ENCODE assay signal across 29 cellular contexts in genomic region chr11:11347583-11347982, GRCh38. TPM values are rescaled to one million over a fixed set of nuclear protein-coding genes. Genes with fewer than 3 reads are reported as not detected.
DNase-seq lines count a peak whose midpoint lies in the region; ATAC-seq and TF ChIP-seq lines count a peak whose summit lies in the region.
"Had no signal": no experiment of that assay in that cellular context is flagged by ENCODE, and none has a peak within 500 bp of the region (broad histone marks: within the 10 kb centered on the region; RNA-seq: fewer than 3 reads in every experiment).

No MANE protein-coding gene starts in this region.

- peak overlapping the region; percentile 68 for H3K27ac Mint-ChIP-seq in progenitor cell of endocrine pancreas
- no peak overlapping the region for H3K27ac Mint-ChIP-seq in activated CD4-positive, alpha-beta T cell treated with anti-CD3 and anti-CD28 coated beads, Interleukin-2, amount 10 ng/mL, durations not matched to agents 24 days and 14 days
- H3K27ac Mint-ChIP-seq in activated CD8-positive, alpha-beta T cell treated with anti-CD3 and anti-CD28 coated beads for 36 hours: no peak overlapping the region
- H3K27ac Mint-ChIP-seq: activated CD4-positive, alpha-beta memory T cell treated with anti-CD3 and anti-CD28 coated beads, Interleukin-2, amount 10 ng/mL, durations not matched to agents 7 days and 5 days; activated naive CD4-positive, alpha-beta T cell treated with anti-CD3 and anti-CD28 coated beads for 36 hours; CD14-positive monocyte; H9; T-helper 1 cell treated with Interleukin-12 subunit alpha and Interleukin-12 subunit beta and Interleukin-4 antibody, amounts not matched to agents 30 μg/mL and 1 μg/mL, for 36 hours had no signal

- H3K4me3 Mint-ChIP-seq in progenitor cell of endocrine pancreas (ENCODE audit: low read depth): no peak overlapping the region
- H3K4me3 Mint-ChIP-seq in activated CD4-positive, alpha-beta T cell treated with anti-CD3 and anti-CD28 coated beads, Interleukin-2, amount 10 ng/mL, durations not matched to agents 24 days and 14 days: no peak overlapping the region
- H3K4me3 Mint-ChIP-seq in activated CD8-positive, alpha-beta T cell treated with anti-CD3 and anti-CD28 coated beads for 36 hours: no peak overlapping the region
- H3K4me3 Mint-ChIP-seq: activated CD4-positive, alpha-beta memory T cell treated with anti-CD3 and anti-CD28 coated beads, Interleukin-2, amount 10 ng/mL, durations not matched to agents 7 days and 5 days; activated naive CD4-positive, alpha-beta T cell treated with anti-CD3 and anti-CD28 coated beads for 36 hours; CD14-positive monocyte; H9; neural crest cell; T-helper 1 cell treated with Interleukin-12 subunit alpha and Interleukin-12 subunit beta and Interleukin-4 antibody, amounts not matched to agents 30 μg/mL and 1 μg/mL, for 36 hours had no signal

- no peaks in the 10 kb centered on the region for H3K9me3 Mint-ChIP-seq in progenitor cell of endocrine pancreas (ENCODE audit: low read depth)
- no peaks in the 10 kb centered on the region for H3K9me3 Mint-ChIP-seq in activated CD4-positive, alpha-beta T cell treated with anti-CD3 and anti-CD28 coated beads, Interleukin-2, amount 10 ng/mL, durations not matched to agents 24 days and 14 days
- no peaks in the 10 kb centered on the region for H3K9me3 Mint-ChIP-seq in activated CD8-positive, alpha-beta T cell treated with anti-CD3 and anti-CD28 coated beads for 36 hours
- H3K9me3 Mint-ChIP-seq: activated CD4-positive, alpha-beta memory T cell treated with anti-CD3 and anti-CD28 coated beads, Interleukin-2, amount 10 ng/mL, durations not matched to agents 7 days and 5 days; activated naive CD4-positive, alpha-beta T cell treated with anti-CD3 and anti-CD28 coated beads for 36 hours; H9; neural crest cell; T-helper 1 cell treated with Interleukin-12 subunit alpha and Interleukin-12 subunit beta and Interleukin-4 antibody, amounts not matched to agents 30 μg/mL and 1 μg/mL, for 36 hours had no signal

- peaks cover 5% of the 10 kb centered on the region for H3K4me1 Mint-ChIP-seq in progenitor cell of endocrine pancreas (ENCODE audit: low read depth)
- peaks cover 7% of the 10 kb centered on the region for H3K4me1 Mint-ChIP-seq in activated CD4-positive, alpha-beta T cell treated with anti-CD3 and anti-CD28 coated beads, Interleukin-2, amount 10 ng/mL, durations not matched to agents 24 days and 14 days
- H3K4me1 Mint-ChIP-seq in activated CD8-positive, alpha-beta T cell treated with anti-CD3 and anti-CD28 coated beads for 36 hours (ENCODE audit: low read depth): no peaks in the 10 kb centered on the region
- H3K4me1 Mint-ChIP-seq: activated CD4-positive, alpha-beta memory T cell treated with anti-CD3 and anti-CD28 coated beads, Interleukin-2, amount 10 ng/mL, durations not matched to agents 7 days and 5 days; CD14-positive monocyte had no signal

- TF ChIP-seq CTCF in fibroblast of the aortic adventitia (IDR thresholded peaks at IDR 0.05; ENCODE audit: insufficient read depth, low read length) (no peak), progenitor cell of endocrine pancreas (IDR thresholded peaks at IDR 0.05; ENCODE audit: unreplicated experiment) (no peak)
- no peak for TF ChIP-seq CTCF in activated CD8-positive, alpha-beta T cell treated with anti-CD3 and anti-CD28 coated beads for 36 hours (IDR thresholded peaks at IDR 0.05)

- H3K36me3 Mint-ChIP-seq in progenitor cell of endocrine pancreas (ENCODE audit: insufficient read depth): no peaks in the 10 kb centered on the region
- H3K36me3 Mint-ChIP-seq in activated CD4-positive, alpha-beta T cell treated with anti-CD3 and anti-CD28 coated beads, Interleukin-2, amount 10 ng/mL, durations not matched to agents 24 days and 14 days (ENCODE audit: low read depth): no peaks in the 10 kb centered on the region
- no peaks in the 10 kb centered on the region for H3K36me3 Mint-ChIP-seq in activated CD8-positive, alpha-beta T cell treated with anti-CD3 and anti-CD28 coated beads for 36 hours (ENCODE audit: low read depth)
- H3K36me3 Mint-ChIP-seq: CD14-positive monocyte had no signal

- DNase-seq in NCI-H2029 treated with DMSO at 0.1 percent for 48 hours (lab: John Stamatoyannopoulos, UW) (peak; percentile 48), NCI-H2029 (lab: John Stamatoyannopoulos, UW) (no peak), RPMI7951 (ENCODE audit: low read depth) (peak; percentile 27), fibroblast of the aortic adventitia (ENCODE audit: low read depth) (peak; percentile 11), progenitor cell of endocrine pancreas (ENCODE audit: low spot score, unreplicated experiment) (no peak)
- no peak for DNase-seq in activated CD4-positive, alpha-beta T cell treated with anti-CD3 and anti-CD28 coated beads, Interleukin-2, amount 10 ng/mL, durations not matched to agents 24 days and 14 days
- no peak for DNase-seq in activated CD8-positive, alpha-beta T cell treated with anti-CD3 and anti-CD28 coated beads for 36 hours
- DNase-seq: 8988T; activated CD4-positive, alpha-beta memory T cell treated with anti-CD3 and anti-CD28 coated beads, Interleukin-2, amount 10 ng/mL, durations not matched to agents 7 days and 5 days; activated CD4-positive, CD25-positive, alpha-beta regulatory T cell treated with anti-CD3 and anti-CD28 coated beads, Interleukin-2, amount 50 U/mL, for 72 hours; activated naive CD4-positive, alpha-beta T cell treated with anti-CD3 and anti-CD28 coated beads for 36 hours; body of pancreas; H9; MM.1S; NCI-H1436; NCI-H510A treated with DMSO at 0.1 percent for 48 hours; OCI-M1; pancreas; stimulated activated CD4-positive, alpha-beta T cell treated with anti-CD3 and anti-CD28 coated beads, Interleukin-1b, Interleukin-23, amount 100 ng/mL, for 48 hours; stimulated activated naive CD8-positive, alpha-beta T cell treated with anti-CD3 and anti-CD28 coated beads, Interleukin-15, Interleukin-2, amounts not matched to agents 100 U/mL and 50 U/mL, for 24 hours had no signal

- H3K4me3 ChIP-seq in fibroblast of the aortic adventitia (ENCODE audit: low read depth, low read length): no peak overlapping the region
- H3K4me3 ChIP-seq: adrenal gland, body of pancreas, pancreas, thoracic aorta had no signal

- ATAC-seq in GM19395 (IDR thresholded peaks at IDR 0.05; ENCODE audit: unreplicated experiment): no peak
- ATAC-seq in activated CD8-positive, alpha-beta T cell treated with anti-CD3 and anti-CD28 coated beads for 36 hours: no peak
- ATAC-seq: body of pancreas; left lobe of liver; pancreas; SK-N-SH treated with all-trans-retinoic acid at 6 μM for 48 hours; stimulated activated naive CD8-positive, alpha-beta T cell treated with anti-CD3 and anti-CD28 coated beads, Interleukin-15, Interleukin-2, amounts not matched to agents 100 U/mL and 50 U/mL, for 24 hours had no signal

- intact Hi-C loops in activated CD4-positive, alpha-beta T cell treated with anti-CD3 and anti-CD28 coated beads, Interleukin-2, amount 10 ng/mL, durations not matched to agents 24 days and 14 days (cut with micrococcal nuclease): no loop called here
- intact Hi-C loops in activated CD8-positive, alpha-beta T cell treated with anti-CD3 and anti-CD28 coated beads for 36 hours (cut with micrococcal nuclease): no loop called here

- CTCF ChIA-PET in activated CD8-positive, alpha-beta T cell treated with anti-CD3 and anti-CD28 coated beads for 36 hours (lab: Charles Lee): no interaction called here

- POLR2A ChIA-PET in activated CD8-positive, alpha-beta T cell treated with anti-CD3 and anti-CD28 coated beads for 36 hours (lab: Charles Lee): no interaction called here

- H3K27me3 Mint-ChIP-seq in progenitor cell of endocrine pancreas: peaks cover 3% of the 10 kb centered on the region
- no peaks in the 10 kb centered on the region for H3K27me3 Mint-ChIP-seq in activated CD4-positive, alpha-beta T cell treated with anti-CD3 and anti-CD28 coated beads, Interleukin-2, amount 10 ng/mL, durations not matched to agents 24 days and 14 days
- peaks cover 5% of the 10 kb centered on the region for H3K27me3 Mint-ChIP-seq in activated CD8-positive, alpha-beta T cell treated with anti-CD3 and anti-CD28 coated beads for 36 hours
- H3K27me3 Mint-ChIP-seq: activated CD4-positive, alpha-beta memory T cell treated with anti-CD3 and anti-CD28 coated beads, Interleukin-2, amount 10 ng/mL, durations not matched to agents 7 days and 5 days had no signal

RNA-seq across cellular contexts. Expression of gene CSNK2A3, which starts 5.5 kb away (rescaled TPM):
- total RNA-seq in RPMI7951 (2014; rRNA removed; shearing (Covaris generic)): 1.7 and 1.8 TPM in 2 replicates
- total RNA-seq in fibroblast of the aortic adventitia (ENCODE audit: low replicate concordance): 1.6 and 4.7 TPM in 2 replicates
- 1.3 TPM in 2 replicates for total RNA-seq in progenitor cell of endocrine pancreas
- total RNA-seq in activated CD4-positive, alpha-beta T cell treated with anti-CD3 and anti-CD28 coated beads, Interleukin-2, amount 10 ng/mL, durations not matched to agents 24 days and 14 days: 1.1 and 2.1 TPM in 2 replicates
- 1 to 10 TPM; 4.2 to 5.4 TPM for total RNA-seq in activated CD8-positive, alpha-beta T cell treated with anti-CD3 and anti-CD28 coated beads for 36 hours
- total RNA-seq: endothelial cell of umbilical vein had no signal

Comparison
In these comparisons a context has a peak if more than half of its experiments do, and no peak if none do; other contexts are left out.
1. DNase-seq: peak in NCI-H2029 treated with DMSO at 0.1 percent for 48 hours (single experiment), RPMI7951 (single experiment) and fibroblast of the aortic adventitia (single experiment); none in NCI-H2029 (single experiment), progenitor cell of endocrine pancreas (single experiment), activated CD4-positive, alpha-beta T cell treated with anti-CD3 and anti-CD28 coated beads, Interleukin-2, amount 10 ng/mL, durations not matched to agents 24 days and 14 days (single experiment) and activated CD8-positive, alpha-beta T cell treated with anti-CD3 and anti-CD28 coated beads for 36 hours (single experiment).